ENCODE assay signal across 9 cellular contexts in the genomic region with DNA sequence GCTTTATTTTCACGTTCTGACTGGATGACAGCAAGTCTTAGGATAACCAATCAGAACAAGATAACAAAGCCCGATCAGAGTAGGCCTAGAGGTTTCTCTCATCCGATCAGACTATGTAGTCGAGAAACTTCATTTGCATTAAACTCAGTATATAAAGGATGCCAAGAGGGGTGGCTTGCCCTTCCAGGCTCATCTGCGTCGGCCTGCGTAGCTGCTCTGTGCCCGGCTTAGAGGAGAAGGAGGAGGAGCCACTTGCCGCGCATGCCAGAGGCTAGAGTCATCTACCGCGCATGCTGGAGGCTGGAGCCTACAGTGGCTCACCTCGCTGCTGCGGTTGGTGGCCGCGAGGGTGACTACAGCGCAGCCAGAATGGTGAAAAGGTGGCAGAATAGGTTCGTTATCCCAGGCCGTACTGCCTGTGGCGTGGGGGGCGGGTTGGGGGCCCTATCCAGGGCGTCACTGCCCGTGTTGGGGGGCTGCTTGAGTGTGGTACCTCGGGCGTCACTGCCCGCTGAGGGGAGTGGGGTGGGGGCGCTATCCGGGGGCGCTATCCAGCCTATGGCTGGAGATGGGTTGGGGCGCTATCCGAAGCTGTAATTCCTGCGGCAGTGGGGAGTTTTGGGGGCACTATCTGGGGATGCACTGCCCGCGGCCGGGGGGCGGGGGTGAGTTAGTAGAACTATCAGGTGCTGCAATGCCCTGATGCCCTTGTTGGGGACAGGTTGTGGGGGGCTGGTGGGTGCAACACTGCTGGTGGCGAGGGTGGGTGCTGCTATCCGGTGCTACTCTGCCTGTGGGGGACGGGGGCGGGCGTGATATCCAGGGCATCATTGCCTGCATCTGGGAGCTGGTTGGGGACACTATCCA. TPM values are rescaled to one million over a fixed set of nuclear protein-coding genes. Genes with fewer than 3 reads are reported as not detected.
DNase-seq lines count a peak whose midpoint lies in the region; ATAC-seq and TF ChIP-seq lines count a peak whose summit lies in the region.
"Had no signal": no experiment of that assay in that cellular context is flagged by ENCODE, and none has a peak within 500 bp of the region (broad histone marks: within the 10 kb centered on the region; RNA-seq: fewer than 3 reads in every experiment).

A gene (minus strand): TSS at position 218 of the 867 bp plus-strand sequence. CDS start 2,622 bp downstream, outside the sequence.

- H3K4me1 Mint-ChIP-seq in CD4-positive, alpha-beta T cell (ENCODE audit: low read depth) = peaks cover 53% of the 10 kb centered on the region
- H3K4me1 Mint-ChIP-seq in T-helper 17 cell = peaks cover 45% of the 10 kb centered on the region

- intact Hi-C loops in CD4-positive, alpha-beta T cell (cut with DNase I, micrococcal nuclease) = loop anchor here in 1 of 2 experiments (5.0 kb wide), 4 partner anchors 62 to 543 kb away; a partner anchor contains a TSS

- H3K27ac Mint-ChIP-seq in CD4-positive, alpha-beta T cell = peak within 1 kb of the TSS; percentile 85
- H3K27ac Mint-ChIP-seq in T-helper 17 cell = peak within 1 kb of the TSS; percentile 75

- H3K36me3 Mint-ChIP-seq in CD4-positive, alpha-beta T cell (ENCODE audit: low read depth) = no peaks in the 10 kb centered on the region
- H3K36me3 Mint-ChIP-seq in T-helper 17 cell (ENCODE audit: low read depth) = peaks cover 3% of the 10 kb centered on the region

- no peaks in the 10 kb centered on the region for H3K9me3 Mint-ChIP-seq in CD4-positive, alpha-beta T cell

- H3K27me3 ChIP-seq in CD4-positive, alpha-beta T cell (ENCODE audit: control insufficient read depth, insufficient read depth, low read length) = peaks cover 9% of the 10 kb centered on the region
- no peaks in the 10 kb centered on the region for H3K27me3 ChIP-seq in effector memory CD4-positive, alpha-beta T cell (replicated peaks; ENCODE audit: control insufficient read depth, insufficient read depth, low read length, poor library complexity, severe bottlenecking)
- peaks cover 0 to 34% of the 10 kb centered on the region in 2 donors for H3K27me3 ChIP-seq in tibial nerve

- H3K36me3 ChIP-seq in effector memory CD4-positive, alpha-beta T cell (ENCODE audit: control insufficient read depth, insufficient read depth, low read length) = no peaks in the 10 kb centered on the region
- no peaks in the 10 kb centered on the region for H3K36me3 ChIP-seq in tibial nerve

- CTCF ChIA-PET in CD4-positive, alpha-beta T cell (lab: Charles Lee) = no interaction called here

- peak within 1 kb of the TSS; percentile 89 for H3K4me3 Mint-ChIP-seq in CD4-positive, alpha-beta T cell
- peak within 1 kb of the TSS; percentile 91 for H3K4me3 Mint-ChIP-seq in T-helper 17 cell

- 69 to 80% methylated on average over 37 to 41 of the region's 41 CpGs for WGBS in tibial nerve, 2 donors

- H3K4me3 ChIP-seq in effector memory CD4-positive, alpha-beta T cell (ENCODE audit: insufficient read depth, low read depth, low read length, poor library complexity, severe bottlenecking) = peak within 1 kb of the TSS; percentile 57
- H3K4me3 ChIP-seq in tibial nerve = peak within 1 kb of the TSS in 1 of 4 donors; percentile 15

- ATAC-seq in CD4-positive, alpha-beta T cell (ENCODE audit: poor library complexity) = peak; percentile 80
- peak; percentile 81 for ATAC-seq in T-helper 17 cell

- H3K27ac ChIP-seq in CD4-positive, alpha-beta T cell (ENCODE audit: low read depth, low read length) = no peak within 1 kb of the TSS
- H3K27ac ChIP-seq in effector memory CD4-positive, alpha-beta T cell (ENCODE audit: insufficient read depth, low read length, poor library complexity, severe bottlenecking) = peak within 1 kb of the TSS; percentile 24
- H3K27ac ChIP-seq in tibial nerve = no peak within 1 kb of the TSS
- H3K27ac ChIP-seq: epithelial cell of prostate had no signal

- peaks cover 44% of the 10 kb centered on the region for H3K4me1 ChIP-seq in effector memory CD4-positive, alpha-beta T cell (ENCODE audit: control insufficient read depth, insufficient read depth, low read length, poor library complexity, severe bottlenecking)
- H3K4me1 ChIP-seq in tibial nerve = peaks cover 0 to 21% (median 0%) of the 10 kb centered on the region in 4 donors

- POLR2A ChIA-PET in CD4-positive, alpha-beta T cell (lab: Charles Lee) = no interaction called here

- peak in 5 of 10 experiments; percentile 22 to 51 (median 40) for DNase-seq in CD4-positive, alpha-beta T cell
- DNase-seq in HuH-7.5 (ENCODE audit: low spot score) = peak; percentile 72
- DNase-seq in T-helper 17 cell = peak in 1 of 3 donors; percentile 39
- DNase-seq in effector memory CD4-positive, alpha-beta T cell = peak in 1 of 3 donors; percentile 54
- DNase-seq in myocyte (ENCODE audit: low read depth) = peak; percentile 21
- no peak for DNase-seq in GM19238 (ENCODE audit: insufficient read length, low spot score)
- no peak for DNase-seq in tibial nerve (ENCODE audit: low spot score in 2 of 2)
- DNase-seq in NCI-H187 treated with DMSO at 0.1 percent for 48 hours (lab: John Stamatoyannopoulos, UW) = no peak

- H3K9me3 ChIP-seq in CD4-positive, alpha-beta T cell (ENCODE audit: control insufficient read depth, low read length) = no peaks in the 10 kb centered on the region
- H3K9me3 ChIP-seq in T-helper 17 cell (ENCODE audit: control insufficient read depth, low read length, poor library complexity, severe bottlenecking) (no peaks in the 10 kb centered on the region), tibial nerve (no peaks in the 10 kb centered on the region)
- H3K9me3 ChIP-seq in effector memory CD4-positive, alpha-beta T cell (ENCODE audit: control insufficient read depth, low read length) = no peaks in the 10 kb centered on the region

- no peak for TF ChIP-seq POLR2A in tibial nerve (IDR thresholded peaks at IDR 0.05)

- no peak for TF ChIP-seq CTCF in CD4-positive, alpha-beta T cell (IDR thresholded peaks at IDR 0.05)
- no peak for TF ChIP-seq CTCF in tibial nerve (IDR thresholded peaks at IDR 0.05)

- TF ChIP-seq EP300 in tibial nerve (IDR thresholded peaks at IDR 0.05) = no peak

- H3K27me3 Mint-ChIP-seq in CD4-positive, alpha-beta T cell = peaks cover 37% of the 10 kb centered on the region
- H3K27me3 Mint-ChIP-seq in T-helper 17 cell = no peaks in the 10 kb centered on the region

RNA-seq across cellular contexts. Expression of the gene that starts here (rescaled TPM):
- under 1 TPM; 0.30 to 0.47 TPM for total RNA-seq in CD4-positive, alpha-beta T cell
- total RNA-seq in T-helper 17 cell (1 to 10 TPM in 1 of 2 donors, under 1 TPM in 1; 0.94 to 1.6 TPM), myocyte (not detected in 2 replicates), tibial nerve (not detected)
- polyA plus RNA-seq in myocyte (2012) = not detected

Comparison
In these comparisons a context has a peak if more than half of its experiments do, and no peak if none do; other contexts are left out.
1. Peak in ATAC-seq in CD4-positive, alpha-beta T cell; RNA of the gene not detected or under 1 TPM.
2. Peak in DNase-seq in myocyte; RNA of the gene not detected or under 1 TPM.